ENCODE assay signal across 8 cellular contexts in genomic region chr1:229848762-229849677, GRCh38.
DNase-seq lines count a peak whose midpoint lies in the region; ATAC-seq, FAIRE-seq and TF ChIP-seq lines count a peak whose summit lies in the region.

No MANE protein-coding gene starts in this region.

- H3K36me3 Mint-ChIP-seq in activated T-helper 17 cell treated with anti-CD3 and anti-CD28 coated beads, Interleukin-2, amount 50 U/mL, for 72 hours (ENCODE audit: low read depth), result no peaks in the 10 kb centered on the region

- no peak overlapping the region for H3K4me3 ChIP-seq in HFF-Myc (replicated peaks; ENCODE audit: low read depth, low read length)
- H3K4me3 ChIP-seq in Peyer's patch, result no peak overlapping the region

- DNase-seq in COR-L47 (lab: John Stamatoyannopoulos, UW) (peak; percentile 43), HFF-Myc (ENCODE audit: extremely low read depth, low read depth) (no peak), Peyer's patch (no peak), foreskin keratinocyte (no peak), hepatic stellate cell (ENCODE audit: low spot score) (no peak), GM12892 (ENCODE audit: insufficient read length) (no peak)
- no peak for DNase-seq in stimulated activated CD8-positive, alpha-beta memory T cell treated with anti-CD3 and anti-CD28 coated beads, Interleukin-4, amount 100 ng/mL, for 48 hours

- H3K27ac ChIP-seq in Peyer's patch (no peak overlapping the region), foreskin keratinocyte (no peak overlapping the region)

- H3K4me1 Mint-ChIP-seq in activated T-helper 17 cell treated with anti-CD3 and anti-CD28 coated beads, Interleukin-2, amount 50 U/mL, for 72 hours, result no peaks in the 10 kb centered on the region

- no peak overlapping the region for H3K4me3 Mint-ChIP-seq in activated T-helper 17 cell treated with anti-CD3 and anti-CD28 coated beads, Interleukin-2, amount 50 U/mL, for 72 hours

- H3K36me3 ChIP-seq in Peyer's patch, result no peaks in the 10 kb centered on the region

- H3K9me3 ChIP-seq in Peyer's patch, result no peaks in the 10 kb centered on the region

- no peaks in the 10 kb centered on the region for H3K9me3 Mint-ChIP-seq in activated T-helper 17 cell treated with anti-CD3 and anti-CD28 coated beads, Interleukin-2, amount 50 U/mL, for 72 hours

- no peak overlapping the region for H3K27ac Mint-ChIP-seq in activated T-helper 17 cell treated with anti-CD3 and anti-CD28 coated beads, Interleukin-2, amount 50 U/mL, for 72 hours

- no peak for FAIRE-seq in GM12892 (lab: Jason Lieb, UNC)

- H3K4me1 ChIP-seq in Peyer's patch, result peaks cover 0 to 19% (median 1%) of the 10 kb centered on the region in 4 donors
- H3K4me1 ChIP-seq in foreskin keratinocyte, result no peaks in the 10 kb centered on the region

- ATAC-seq in foreskin keratinocyte, result peak; percentile 54
- ATAC-seq in activated T-helper 17 cell treated with anti-CD3 and anti-CD28 coated beads, Interleukin-2, amount 50 U/mL, for 72 hours (replicated peaks), result no peak

- no peak for TF ChIP-seq POLR2A in Peyer's patch (IDR thresholded peaks at IDR 0.05)
- TF ChIP-seq POLR2A in GM12892 (IDR thresholded peaks at IDR 0.05; ENCODE audit: low read depth, low read length), result no peak

- H3K27me3 ChIP-seq in Peyer's patch (no peaks in the 10 kb centered on the region), foreskin keratinocyte (peaks cover 17% of the 10 kb centered on the region)

- H3K27me3 Mint-ChIP-seq in activated T-helper 17 cell treated with anti-CD3 and anti-CD28 coated beads, Interleukin-2, amount 50 U/mL, for 72 hours, result peaks cover 28% of the 10 kb centered on the region

- peak; percentile 59 for TF ChIP-seq CTCF in HFF-Myc (IDR thresholded peaks at IDR 0.05; ENCODE audit: low read depth, low read length, missing control alignments)
- peak in 5 of 6 experiments; percentile 11 to 49 (median 38) for TF ChIP-seq CTCF in Peyer's patch (IDR thresholded peaks at IDR 0.05)
- peak; percentile 63 for TF ChIP-seq CTCF in foreskin keratinocyte (conservative IDR thresholded peaks at IDR 0.05)
